ENCODE assay signal across 20 cellular contexts in the genomic region with DNA sequence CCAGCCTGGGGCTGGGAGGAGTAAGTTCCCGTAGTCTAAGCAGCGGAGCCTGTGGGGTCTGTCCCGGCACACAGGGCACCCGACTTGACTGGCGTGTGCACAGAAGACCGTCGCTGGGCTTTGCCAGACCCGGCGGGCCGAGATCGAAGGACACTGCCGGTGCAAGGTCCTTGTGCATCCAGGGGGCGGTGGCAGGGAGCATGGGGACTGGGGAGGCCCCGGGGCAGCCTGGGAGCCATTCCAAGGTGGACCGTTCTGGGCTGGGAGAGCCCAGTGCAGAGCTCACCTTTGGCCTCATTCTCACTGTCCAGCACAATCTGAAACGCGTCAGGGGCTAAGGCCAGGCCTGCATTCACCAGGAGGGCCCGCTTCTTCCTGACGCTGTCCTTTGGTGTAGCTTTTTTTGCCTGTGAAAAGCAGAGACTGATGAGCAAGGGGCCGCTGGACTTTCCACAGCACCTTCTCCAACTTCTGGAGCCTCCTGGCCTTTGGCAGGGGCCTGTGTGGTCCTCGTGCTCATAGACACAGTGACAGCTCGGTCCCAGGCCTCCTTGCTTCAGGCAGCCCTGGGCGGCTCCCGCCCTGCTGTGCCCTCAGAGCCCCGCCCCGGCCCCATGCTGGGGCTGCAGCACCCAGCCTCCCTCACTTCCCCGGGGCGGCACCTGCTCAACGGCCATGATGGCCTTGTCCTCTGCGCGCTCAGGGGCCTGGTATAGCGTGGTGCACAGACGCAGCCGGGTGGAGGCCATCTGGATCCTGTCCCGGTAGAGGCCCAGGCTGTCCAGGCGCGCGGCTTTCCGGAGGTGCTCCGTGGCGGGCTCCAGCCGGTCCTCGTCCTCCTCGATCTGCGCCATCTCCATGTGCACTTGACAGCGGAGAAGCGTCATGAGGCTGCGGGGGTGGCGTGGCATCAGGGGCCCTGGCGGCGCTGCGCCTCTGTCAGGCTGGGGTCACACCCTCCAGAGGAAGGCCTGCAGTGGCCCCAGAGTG. TPM values are rescaled to one million over a fixed set of nuclear protein-coding genes. Genes with fewer than 3 reads are reported as not detected.
DNase-seq lines count a peak whose midpoint lies in the region; ATAC-seq and TF ChIP-seq lines count a peak whose summit lies in the region.
"Had no signal": no experiment of that assay in that cellular context is flagged by ENCODE, and none has a peak within 500 bp of the region (broad histone marks: within the 10 kb centered on the region; RNA-seq: fewer than 3 reads in every experiment).

No MANE protein-coding gene starts in this region.

- TF ChIP-seq CTCF in right lobe of liver (IDR thresholded peaks at IDR 0.05) (no peak), stomach (IDR thresholded peaks at IDR 0.05) (no peak), dorsolateral prefrontal cortex (IDR thresholded peaks at IDR 0.05 in 54 of 56, conservative IDR thresholded peaks at IDR 0.05 in 2 of 56; ENCODE audit: low read depth in 1 of 56, partially characterized antibody in 56 of 56) (no peak)

- no peak overlapping the region for H3K27ac ChIP-seq in right lobe of liver
- no peak overlapping the region for H3K27ac ChIP-seq in stomach
- H3K27ac ChIP-seq in dorsolateral prefrontal cortex, result no peak overlapping the region
- H3K27ac ChIP-seq: 22Rv1, Peyer's patch had no signal

- intact Hi-C loops in right lobe of liver (cut with DNase I) (no loop called here), stomach (cut with DNase I; ENCODE audit: low total_unique reads) (no loop called here), dorsolateral prefrontal cortex (cut with DNase I) (no loop called here)

- H3K4me3 ChIP-seq in right lobe of liver (no peak overlapping the region), stomach (no peak overlapping the region), dorsolateral prefrontal cortex (no peak overlapping the region)
- H3K4me3 ChIP-seq: GM12878, GM23338, Peyer's patch had no signal

- DNase-seq in NCI-H345 (lab: John Stamatoyannopoulos, UW) (peak; percentile 9), NCI-H345 treated with DMSO at 0.1 percent for 48 hours (lab: John Stamatoyannopoulos, UW; ENCODE audit: unreplicated experiment) (no peak), DMS153 treated with DMSO at 0.1 percent for 48 hours (lab: John Stamatoyannopoulos, UW; ENCODE audit: unreplicated experiment) (peak; percentile 22), SK-N-DZ (ENCODE audit: low spot score) (peak; percentile 50), right lobe of liver (peak in 2 of 3 donors; percentile 17 to 25), stomach (no peak), dorsolateral prefrontal cortex (no peak)
- DNase-seq in stimulated activated naive CD8-positive, alpha-beta T cell treated with anti-CD3 and anti-CD28 coated beads, Interleukin-15, Interleukin-2, amounts not matched to agents 100 U/mL and 50 U/mL, for 24 hours, result no peak
- DNase-seq: AML-193; CD4-positive, CD25-positive, alpha-beta regulatory T cell; COR-L47; EL; NCI-H1436; NCI-H1930; Peyer's patch; SHP77 had no signal

- H3K9me3 ChIP-seq in right lobe of liver, result no peaks in the 10 kb centered on the region
- H3K9me3 ChIP-seq in stomach, result no peaks in the 10 kb centered on the region
- H3K9me3 ChIP-seq: Peyer's patch had no signal

- H3K27me3 ChIP-seq in right lobe of liver, result no peaks in the 10 kb centered on the region
- peaks cover 0 to 50% (median 0%) of the 10 kb centered on the region in 3 donors for H3K27me3 ChIP-seq in stomach
- H3K27me3 ChIP-seq in dorsolateral prefrontal cortex, result no peaks in the 10 kb centered on the region
- H3K27me3 ChIP-seq: Peyer's patch had no signal

- WGBS in right lobe of liver (ENCODE audit: insufficient coverage, low coverage, low lambda C conversion rate, missing lambda C conversion rate), result no CpG with 5 or more reads among the region's 52 CpGs
- WGBS in stomach, 5 donors, result 78 to 88% (median 81%) methylated on average over 34 to 52 of the region's 52 CpGs

- TF ChIP-seq POLR2A in right lobe of liver (IDR thresholded peaks at IDR 0.05) (no peak), stomach (IDR thresholded peaks at IDR 0.05) (no peak)

- H3K36me3 ChIP-seq in right lobe of liver (no peaks in the 10 kb centered on the region), stomach (no peaks in the 10 kb centered on the region)
- H3K36me3 ChIP-seq: Peyer's patch had no signal

- H3K4me1 ChIP-seq in right lobe of liver, result no peaks in the 10 kb centered on the region
- H3K4me1 ChIP-seq in stomach, result peaks cover 0 to under 1% (median under 1%) of the 10 kb centered on the region in 4 donors
- H3K4me1 ChIP-seq: Peyer's patch had no signal

- TF ChIP-seq EP300 in stomach (IDR thresholded peaks at IDR 0.05), result no peak

- ATAC-seq in right lobe of liver, result peak in 3 of 4 donors; percentile 26 to 71 (median 28)
- no peak for ATAC-seq in stimulated activated naive CD8-positive, alpha-beta T cell treated with anti-CD3 and anti-CD28 coated beads, Interleukin-15, Interleukin-2, amounts not matched to agents 100 U/mL and 50 U/mL, for 24 hours
- ATAC-seq: GM12878, GM23338 had no signal

RNA-seq across cellular contexts. Expression of a gene that starts 20.3 kb away (rescaled TPM):
- 0.02 and 0.08 TPM in 2 replicates for polyA plus RNA-seq in SK-N-DZ (2014; cell fraction: cytosol; rRNA removed)
- polyA plus RNA-seq in SK-N-DZ (2014; cell fraction: nucleus; rRNA removed), result not detected in 2 replicates
- total RNA-seq in right lobe of liver (under 1 TPM; 0.16 to 0.67 (median 0.32) TPM), stomach (1 to 10 TPM in 2 of 5 donors, under 1 TPM in 2, not detected in 1; under 0.01 to 2.3 (median 0.97) TPM), dorsolateral prefrontal cortex (10 to 100 TPM in 114 of 120 experiments, 1 to 10 TPM in 6; 7.4 to 31.9 (median 17.0) TPM)
- 1 to 10 TPM in 2 of 3 donors, under 1 TPM in 1; 0.50 to 5.8 (median 2.5) TPM for polyA plus RNA-seq in stomach
- total RNA-seq: CD4-positive, CD25-positive, alpha-beta regulatory T cell; GM12878; M059J; Peyer's patch had no signal
- polyA plus RNA-seq: CD4-positive, CD25-positive, alpha-beta regulatory T cell had no signal

Comparison
In these comparisons a context has a peak if more than half of its experiments do, and no peak if none do; other contexts are left out.
1. DNase-seq: peak in NCI-H345 (single experiment), DMS153 treated with DMSO at 0.1 percent for 48 hours (single experiment), SK-N-DZ (single experiment) and right lobe of liver (2 of 3); none in NCI-H345 treated with DMSO at 0.1 percent for 48 hours (single experiment), stomach (single experiment), stimulated activated naive CD8-positive, alpha-beta T cell treated with anti-CD3 and anti-CD28 coated beads, Interleukin-15, Interleukin-2, amounts not matched to agents 100 U/mL and 50 U/mL, for 24 hours (single experiment) and dorsolateral prefrontal cortex (0 of 10).